In genomic region chr21:33011462-33011861, GRCh38 we compare ENCODE assay signal across 12 cellular contexts. TPM values are rescaled to one million over a fixed set of nuclear protein-coding genes. Genes with fewer than 3 reads are reported as not detected.
DNase-seq lines count a peak whose midpoint lies in the region; ATAC-seq, FAIRE-seq and TF ChIP-seq lines count a peak whose summit lies in the region.
"Had no signal": no experiment of that assay in that cellular context is flagged by ENCODE, and none has a peak within 500 bp of the region (broad histone marks: within the 10 kb centered on the region; RNA-seq: fewer than 3 reads in every experiment).

No MANE protein-coding gene starts in this region.

- CTCF ChIA-PET in activated CD8-positive, alpha-beta T cell treated with anti-CD3 and anti-CD28 coated beads, Interleukin-2, amount 10 ng/mL, durations not matched to agents 7 days and 5 days (lab: Charles Lee), result no interaction called here

- H3K36me3 Mint-ChIP-seq in activated CD8-positive, alpha-beta T cell treated with anti-CD3 and anti-CD28 coated beads, Interleukin-2, amount 10 ng/mL, durations not matched to agents 7 days and 5 days (ENCODE audit: low read depth), result no peaks in the 10 kb centered on the region
- H3K36me3 Mint-ChIP-seq: activated naive CD4-positive, alpha-beta T cell treated with anti-CD3 and anti-CD28 coated beads, Interleukin-2, amount 10 ng/mL, durations not matched to agents 7 days and 5 days had no signal

- H3K4me1 ChIP-seq in keratinocyte (ENCODE audit: control insufficient read depth, extremely low read depth, insufficient read depth, low read length), result peaks cover 2% of the 10 kb centered on the region
- H3K4me1 ChIP-seq: prostate gland had no signal

- H3K9me1 ChIP-seq in keratinocyte (ENCODE audit: control insufficient read depth, extremely low read depth, insufficient read depth, low read length), result no peaks in the 10 kb centered on the region

- H3K27ac Mint-ChIP-seq in activated CD8-positive, alpha-beta T cell treated with anti-CD3 and anti-CD28 coated beads, Interleukin-2, amount 10 ng/mL, durations not matched to agents 7 days and 5 days, result no peak overlapping the region
- H3K27ac Mint-ChIP-seq: activated naive CD4-positive, alpha-beta T cell treated with anti-CD3 and anti-CD28 coated beads, Interleukin-2, amount 10 ng/mL, durations not matched to agents 7 days and 5 days; effector memory CD8-positive, alpha-beta T cell had no signal

- H4K20me1 ChIP-seq in keratinocyte (ENCODE audit: control insufficient read depth, extremely low read depth, insufficient read depth, low read length), result no peaks in the 10 kb centered on the region

- H3K27me3 Mint-ChIP-seq in activated CD8-positive, alpha-beta T cell treated with anti-CD3 and anti-CD28 coated beads, Interleukin-2, amount 10 ng/mL, durations not matched to agents 7 days and 5 days (ENCODE audit: low read depth), result peaks cover 46% of the 10 kb centered on the region

- no peaks in the 10 kb centered on the region for H3K4me1 Mint-ChIP-seq in activated CD8-positive, alpha-beta T cell treated with anti-CD3 and anti-CD28 coated beads, Interleukin-2, amount 10 ng/mL, durations not matched to agents 7 days and 5 days (ENCODE audit: low read depth)
- H3K4me1 Mint-ChIP-seq: activated naive CD4-positive, alpha-beta T cell treated with anti-CD3 and anti-CD28 coated beads, Interleukin-2, amount 10 ng/mL, durations not matched to agents 7 days and 5 days had no signal

- no peaks in the 10 kb centered on the region for H3K9me3 ChIP-seq in keratinocyte (ENCODE audit: control insufficient read depth, low read depth, low read length)
- H3K9me3 ChIP-seq: prostate gland had no signal

- DNase-seq in A172 (ENCODE audit: low spot score) (peak; percentile 99), ELR (ENCODE audit: low read depth) (peak; percentile 91), T1000 (lab: John Stamatoyannopoulos, UW) (peak; percentile 31), keratinocyte (ENCODE audit: low read depth, low spot score) (peak; percentile 36), SK-N-DZ (ENCODE audit: low spot score) (no peak)
- DNase-seq in activated CD8-positive, alpha-beta T cell treated with anti-CD3 and anti-CD28 coated beads, Interleukin-2, amount 10 ng/mL, durations not matched to agents 7 days and 5 days, result no peak
- DNase-seq: activated naive CD4-positive, alpha-beta T cell treated with anti-CD3 and anti-CD28 coated beads, Interleukin-2, amount 10 ng/mL, durations not matched to agents 7 days and 5 days; effector memory CD8-positive, alpha-beta T cell; MV-4-11 had no signal

- H3K9me3 Mint-ChIP-seq in activated CD8-positive, alpha-beta T cell treated with anti-CD3 and anti-CD28 coated beads, Interleukin-2, amount 10 ng/mL, durations not matched to agents 7 days and 5 days (ENCODE audit: insufficient read depth), result no peaks in the 10 kb centered on the region
- H3K9me3 Mint-ChIP-seq: activated naive CD4-positive, alpha-beta T cell treated with anti-CD3 and anti-CD28 coated beads, Interleukin-2, amount 10 ng/mL, durations not matched to agents 7 days and 5 days; effector memory CD8-positive, alpha-beta T cell had no signal

- H2AFZ ChIP-seq in keratinocyte (ENCODE audit: control insufficient read depth, low read length), result no peak overlapping the region

- ATAC-seq in activated CD8-positive, alpha-beta T cell treated with anti-CD3 and anti-CD28 coated beads, Interleukin-2, amount 10 ng/mL, durations not matched to agents 7 days and 5 days, result no peak
- ATAC-seq in HG03378 (IDR thresholded peaks at IDR 0.05; ENCODE audit: unreplicated experiment) (no peak), HG03108 (IDR thresholded peaks at IDR 0.05; ENCODE audit: unreplicated experiment) (no peak)
- ATAC-seq: effector memory CD8-positive, alpha-beta T cell had no signal

- POLR2A ChIA-PET in activated CD8-positive, alpha-beta T cell treated with anti-CD3 and anti-CD28 coated beads, Interleukin-2, amount 10 ng/mL, durations not matched to agents 7 days and 5 days (lab: Charles Lee), result no interaction called here

- no peak for TF ChIP-seq CTCF in keratinocyte (optimal IDR thresholded peaks at IDR 0.05 in 1 of 3, IDR thresholded peaks at IDR 0.05 in 1 of 3, conservative IDR thresholded peaks at IDR 0.05 in 1 of 3; ENCODE audit: extremely low read depth in 1 of 3, insufficient read depth in 2 of 3, low read length in 3 of 3)

- no peak overlapping the region for H3K4me3 ChIP-seq in keratinocyte (ENCODE audit: control insufficient read depth in 2 of 3, extremely low read depth in 1 of 3, insufficient read depth in 2 of 3, low read depth in 1 of 3, low read length in 3 of 3)
- H3K4me3 ChIP-seq: prostate gland had no signal

- H3K4me3 Mint-ChIP-seq in activated CD8-positive, alpha-beta T cell treated with anti-CD3 and anti-CD28 coated beads, Interleukin-2, amount 10 ng/mL, durations not matched to agents 7 days and 5 days, result no peak overlapping the region
- H3K4me3 Mint-ChIP-seq: activated naive CD4-positive, alpha-beta T cell treated with anti-CD3 and anti-CD28 coated beads, Interleukin-2, amount 10 ng/mL, durations not matched to agents 7 days and 5 days; effector memory CD8-positive, alpha-beta T cell had no signal

- no peak overlapping the region for H3K4me2 ChIP-seq in keratinocyte (ENCODE audit: control insufficient read depth, extremely low read depth, insufficient read depth, low read depth, low read length)

- no peaks in the 10 kb centered on the region for H3K36me3 ChIP-seq in keratinocyte (ENCODE audit: control insufficient read depth in 2 of 2, extremely low read depth in 1 of 2, insufficient read depth in 2 of 2, low read length in 2 of 2)
- H3K36me3 ChIP-seq: prostate gland had no signal

- no peak overlapping the region for H3K9ac ChIP-seq in keratinocyte (ENCODE audit: control insufficient read depth, extremely low read depth, insufficient read depth, low read length)

- no peak for FAIRE-seq in keratinocyte (lab: Jason Lieb, UNC)

- dilution Hi-C loops in keratinocyte (cut with MboI; ENCODE audit: extremely low pct_ligation_motif_present, low sequenced_read_pairs), result no loop called here

- no peaks in the 10 kb centered on the region for H3K79me2 ChIP-seq in keratinocyte (ENCODE audit: control insufficient read depth, insufficient read depth, low read length)

- peaks cover 8% of the 10 kb centered on the region for H3K27me3 ChIP-seq in keratinocyte (ENCODE audit: control insufficient read depth, extremely low read depth, insufficient read depth, low read length)

- no peak overlapping the region for H3K27ac ChIP-seq in keratinocyte (ENCODE audit: control insufficient read depth, insufficient read depth, low read length)
- H3K27ac ChIP-seq: prostate gland had no signal

RNA-seq across cellular contexts. Expression of gene OLIG2, which starts 14.3 kb away (rescaled TPM):
- 1.4 and 3.9 TPM in 2 replicates for total RNA-seq in A172 (2014; rRNA removed; shearing (Covaris generic))
- polyA plus RNA-seq in keratinocyte, result not detected in 3 replicates
- not detected for polyA plus RNA-seq in keratinocyte (2011; ENCODE audit: low read depth)
- polyA plus RNA-seq in keratinocyte (2011; cell fraction: cytosol; rRNA removed), result not detected in 2 replicates
- not detected in 2 replicates for polyA plus RNA-seq in keratinocyte (2011; cell fraction: nucleus; rRNA removed)
- not detected in 2 replicates for polyA plus RNA-seq in keratinocyte (2012; ENCODE audit: low replicate concordance)
- not detected in 3 replicates for polyA minus RNA-seq in keratinocyte
- polyA minus RNA-seq in keratinocyte (2011; cell fraction: cytosol; rRNA and poly(A)+ RNA removed), result not detected
- not detected in 2 replicates for polyA minus RNA-seq in keratinocyte (2011; cell fraction: nucleus; rRNA and poly(A)+ RNA removed)
- total RNA-seq in activated CD8-positive, alpha-beta T cell treated with anti-CD3 and anti-CD28 coated beads, Interleukin-2, amount 10 ng/mL, durations not matched to agents 7 days and 5 days, result not detected
- not detected in 2 replicates for polyA plus RNA-seq in SK-N-DZ (2014; cell fraction: cytosol; rRNA removed)
- polyA plus RNA-seq in SK-N-DZ (2014; cell fraction: nucleus; rRNA removed), result not detected in 2 replicates
- total RNA-seq: prostate gland had no signal

RNA-seq across cellular contexts. Expression of gene OLIG1, which starts 58.5 kb away (rescaled TPM):
- total RNA-seq in A172 (2014; rRNA removed; shearing (Covaris generic)), result not detected in 2 replicates
- not detected in 3 replicates for polyA plus RNA-seq in keratinocyte
- polyA plus RNA-seq in keratinocyte (2011; ENCODE audit: low read depth), result not detected
- polyA plus RNA-seq in keratinocyte (2011; cell fraction: cytosol; rRNA removed), result not detected in 2 replicates
- not detected in 2 replicates for polyA plus RNA-seq in keratinocyte (2011; cell fraction: nucleus; rRNA removed)
- polyA plus RNA-seq in keratinocyte (2012; ENCODE audit: low replicate concordance), result not detected in 2 replicates
- not detected in 3 replicates for polyA minus RNA-seq in keratinocyte
- not detected for polyA minus RNA-seq in keratinocyte (2011; cell fraction: cytosol; rRNA and poly(A)+ RNA removed)
- polyA minus RNA-seq in keratinocyte (2011; cell fraction: nucleus; rRNA and poly(A)+ RNA removed), result not detected in 2 replicates
- not detected for total RNA-seq in activated CD8-positive, alpha-beta T cell treated with anti-CD3 and anti-CD28 coated beads, Interleukin-2, amount 10 ng/mL, durations not matched to agents 7 days and 5 days
- not detected in 2 replicates for polyA plus RNA-seq in SK-N-DZ (2014; cell fraction: cytosol; rRNA removed)
- polyA plus RNA-seq in SK-N-DZ (2014; cell fraction: nucleus; rRNA removed), result not detected in 2 replicates

Comparison
In these comparisons a context has a peak if more than half of its experiments do, and no peak if none do; other contexts are left out.
1. DNase-seq: peak in A172 (single experiment), ELR (single experiment), T1000 (single experiment) and keratinocyte (single experiment); none in activated CD8-positive, alpha-beta T cell treated with anti-CD3 and anti-CD28 coated beads, Interleukin-2, amount 10 ng/mL, durations not matched to agents 7 days and 5 days (single experiment) and SK-N-DZ (single experiment).